Comparison of ENCODE assay signal across 2 cellular contexts in genomic region chr16:19308392-19308791, GRCh38.
TF ChIP-seq lines count a peak whose summit lies in the region.

No MANE protein-coding gene starts in this region.

TF ChIP-seq in HepG2, 621 proteins besides CTCF, POLR2A, EP300 and RAD21:
- no peak for TF ChIP-seq NKX3-1 (CRISPR knock-in tag; IDR thresholded peaks at IDR 0.05)
- peak; percentile 22; the same call in 1 of the 2 replicates for TF ChIP-seq ZNF768 (CRISPR knock-in tag; IDR thresholded peaks at IDR 0.05)

TF ChIP-seq in K562, 482 proteins besides CTCF, POLR2A, EP300 and RAD21 (continued from another document):
- TF ChIP-seq HMBOX1 (IDR thresholded peaks at IDR 0.05) (no peak), RBM25 (IDR thresholded peaks at IDR 0.05; ENCODE audit: low read depth, low read length, severe bottlenecking) (peak; percentile 80)
TF ChIP-seq in K562: peak in this region for 1.
